1 cellular context compared by ENCODE assay signal in the genomic region with DNA sequence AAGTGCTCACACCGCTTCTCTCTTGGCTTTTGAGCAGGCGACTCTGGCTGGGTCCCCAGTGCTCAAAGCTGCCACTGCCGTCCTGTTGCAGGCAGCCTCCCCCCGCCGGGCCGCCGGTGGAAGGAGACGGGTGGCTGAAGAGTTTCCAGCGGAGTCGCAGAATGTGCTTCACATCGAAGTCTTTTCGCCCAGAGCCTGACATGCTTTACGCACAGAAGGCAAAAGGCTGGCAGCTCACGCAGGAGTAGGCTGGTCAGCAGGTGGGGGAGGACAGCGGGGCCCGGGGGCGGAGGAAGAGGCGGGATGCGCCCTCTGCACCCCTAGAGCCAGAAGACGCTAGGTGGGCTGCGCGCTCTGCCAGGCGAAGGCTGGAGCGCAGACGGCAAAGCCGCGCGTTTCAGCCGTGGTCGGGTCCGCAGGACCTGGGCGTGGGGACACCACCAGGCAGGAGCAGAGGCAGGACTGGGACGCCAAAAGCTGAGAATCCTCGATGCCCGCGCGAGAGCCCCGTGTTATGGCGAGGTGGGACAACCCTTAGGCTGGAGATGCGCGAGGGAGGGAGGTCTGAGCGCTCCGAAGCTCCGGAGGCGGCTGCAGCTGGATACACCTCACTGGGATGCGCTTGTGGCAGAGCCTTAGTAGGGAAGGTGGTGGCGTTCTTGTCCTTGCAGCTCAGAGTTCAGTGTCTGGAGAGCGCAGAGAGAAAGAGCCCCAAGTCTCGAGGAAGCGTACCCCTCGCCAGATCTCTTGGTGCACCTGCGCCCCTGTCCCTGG.
TF ChIP-seq lines count a peak whose summit lies in the region.

TSS of gene ATXN8OS (plus strand) at position 329 of the 774 bp plus-strand sequence.

TF ChIP-seq in H1, 55 proteins besides CTCF, POLR2A, EP300 and RAD21:
- TF ChIP-seq CREB1 (IDR thresholded peaks at IDR 0.05) (no peak), RNF2 (IDR thresholded peaks at IDR 0.05; ENCODE audit: borderline replicate concordance, low read depth, low read length, missing control alignments, poor library complexity, severe bottlenecking) (peak; percentile 63), ASH2L (IDR thresholded peaks at IDR 0.05; ENCODE audit: low read length) (peak; percentile 57), SIX5 (IDR thresholded peaks at IDR 0.05; ENCODE audit: low read depth, low read length) (no peak), CTBP2 (IDR thresholded peaks at IDR 0.05; ENCODE audit: borderline replicate concordance, insufficient read depth, insufficient read length, low read length) (no peak), SP4 (IDR thresholded peaks at IDR 0.05; ENCODE audit: low read length) (no peak), TAF1 (IDR thresholded peaks at IDR 0.05; ENCODE audit: low read depth, low read length) (no peak), EZH2 (IDR thresholded peaks at IDR 0.05; ENCODE audit: low read depth, low read length, severe bottlenecking) (peak; percentile 77), SUZ12 (IDR thresholded peaks at IDR 0.05; ENCODE audit: low read length) (peak; percentile 85), KDM4A (IDR thresholded peaks at IDR 0.05; ENCODE audit: low read depth, low read length, severe bottlenecking) (peak; percentile 64), MAX (IDR thresholded peaks at IDR 0.05) (peak; percentile 20; the same call in 1 of the 2 replicates)
- TF ChIP-seq, protein P1, sequence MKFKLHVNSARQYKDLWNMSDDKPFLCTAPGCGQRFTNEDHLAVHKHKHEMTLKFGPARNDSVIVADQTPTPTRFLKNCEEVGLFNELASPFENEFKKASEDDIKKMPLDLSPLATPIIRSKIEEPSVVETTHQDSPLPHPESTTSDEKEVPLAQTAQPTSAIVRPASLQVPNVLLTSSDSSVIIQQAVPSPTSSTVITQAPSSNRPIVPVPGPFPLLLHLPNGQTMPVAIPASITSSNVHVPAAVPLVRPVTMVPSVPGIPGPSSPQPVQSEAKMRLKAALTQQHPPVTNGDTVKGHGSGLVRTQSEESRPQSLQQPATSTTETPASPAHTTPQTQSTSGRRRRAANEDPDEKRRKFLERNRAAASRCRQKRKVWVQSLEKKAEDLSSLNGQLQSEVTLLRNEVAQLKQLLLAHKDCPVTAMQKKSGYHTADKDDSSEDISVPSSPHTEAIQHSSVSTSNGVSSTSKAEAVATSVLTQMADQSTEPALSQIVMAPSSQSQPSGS (IDR thresholded peaks at IDR 0.05; ENCODE audit: low read length): no peak
TF ChIP-seq in H1: peak in this region for 6.
